In genomic region chr3:31992995-31993394, GRCh38 we compare ENCODE assay signal across 4 cellular contexts. TPM values are rescaled to one million over a fixed set of nuclear protein-coding genes. Genes with fewer than 3 reads are reported as not detected.
"Had no signal": no experiment of that assay in that cellular context is flagged by ENCODE, and none has a peak within 500 bp of the region (broad histone marks: within the 10 kb centered on the region; RNA-seq: fewer than 3 reads in every experiment).

No MANE protein-coding gene starts in this region.

RNA-seq across cellular contexts. Expression of gene ZNF860, which starts 11.4 kb away (rescaled TPM):
- total RNA-seq: activated CD4-positive, alpha-beta T cell treated with anti-CD3 and anti-CD28 coated beads, Interleukin-2, amount 10 ng/mL, durations not matched to agents 7 days and 5 days; activated CD8-positive, alpha-beta memory T cell treated with anti-CD3 and anti-CD28 coated beads, Interleukin-2, amount 10 ng/mL, durations not matched to agents 7 days and 5 days; activated CD8-positive, alpha-beta T cell treated with anti-CD3 and anti-CD28 coated beads for 36 hours; activated CD8-positive, alpha-beta T cell treated with anti-CD3 and anti-CD28 coated beads, Interleukin-2, amount 10 ng/mL, durations not matched to agents 7 days and 5 days had no signal
